In genomic region chr10:43929122-43929521, GRCh38 we compare ENCODE assay signal across 23 cellular contexts.
DNase-seq lines count a peak whose midpoint lies in the region; ATAC-seq and TF ChIP-seq lines count a peak whose summit lies in the region.
"Had no signal": no experiment of that assay in that cellular context is flagged by ENCODE, and none has a peak within 500 bp of the region (broad histone marks: within the 10 kb centered on the region; RNA-seq: fewer than 3 reads in every experiment).

No MANE protein-coding gene starts in this region.

- H3K9me3 ChIP-seq in right atrium auricular region (no peaks in the 10 kb centered on the region), right cardiac atrium (ENCODE audit: control insufficient read depth, low read length) (no peaks in the 10 kb centered on the region), lung (ENCODE audit: control insufficient read depth in 2 of 2, insufficient read depth in 1 of 2, low read length in 1 of 2) (peaks cover 0 to 6% of the 10 kb centered on the region in 2 donors)
- H3K9me3 ChIP-seq: A549 had no signal

- H3K4me3 ChIP-seq in right atrium auricular region (no peak overlapping the region), right cardiac atrium (ENCODE audit: low read length) (no peak overlapping the region), coronary artery (no peak overlapping the region), lung (no peak overlapping the region)
- H3K4me3 ChIP-seq: A549; BLaER1 treated with 17β-estradiol and CSF1 and Interleukin-3, amounts not matched to agents 10 nM and 100 nM; GM12878 had no signal

- no peak for ATAC-seq in right cardiac atrium
- no peak for ATAC-seq in lung (ENCODE audit: insufficient read depth, low FRiP score)
- ATAC-seq in foreskin keratinocyte, result no peak
- ATAC-seq: A549, GM12878 had no signal

- H3K27ac ChIP-seq in right atrium auricular region, result no peak overlapping the region
- H3K27ac ChIP-seq in right cardiac atrium (ENCODE audit: low read length), result no peak overlapping the region
- no peak overlapping the region for H3K27ac ChIP-seq in coronary artery
- no peak overlapping the region for H3K27ac ChIP-seq in lung (ENCODE audit: low read depth in 1 of 2, low read length in 1 of 2)
- H3K27ac ChIP-seq in foreskin keratinocyte, result no peak overlapping the region
- H3K27ac ChIP-seq: 22Rv1; A549; BLaER1 treated with 17β-estradiol and CSF1 and Interleukin-3, amounts not matched to agents 10 nM and 100 nM had no signal

- H3K27me3 ChIP-seq in right atrium auricular region (no peaks in the 10 kb centered on the region), right cardiac atrium (ENCODE audit: control insufficient read depth, insufficient read depth) (no peaks in the 10 kb centered on the region), lung (ENCODE audit: control insufficient read depth, insufficient read depth) (no peaks in the 10 kb centered on the region), foreskin keratinocyte (no peaks in the 10 kb centered on the region)
- H3K27me3 ChIP-seq: BLaER1 treated with 17β-estradiol and CSF1 and Interleukin-3, amounts not matched to agents 10 nM and 100 nM had no signal

- intact Hi-C loops in right cardiac atrium (cut with DNase I), result no loop called here

- H3K36me3 ChIP-seq in right atrium auricular region (no peaks in the 10 kb centered on the region), lung (ENCODE audit: control insufficient read depth in 2 of 2, insufficient read depth in 2 of 2, low read length in 2 of 2) (no peaks in the 10 kb centered on the region)
- H3K36me3 ChIP-seq: BLaER1 treated with 17β-estradiol and CSF1 and Interleukin-3, amounts not matched to agents 10 nM and 100 nM had no signal

- DNase-seq in right atrium auricular region (ENCODE audit: low spot score) (peak; percentile 49), right cardiac atrium (no peak), coronary artery (ENCODE audit: low spot score) (peak; percentile 33), lung (ENCODE audit: low spot score) (peak; percentile 23), foreskin keratinocyte (no peak)
- no peak for DNase-seq in activated naive CD4-positive, alpha-beta T cell (lab: John Stamatoyannopoulos, UW)
- DNase-seq in activated T-cell treated with anti-CD3 and anti-CD28 coated beads, Interleukin-2, amount 50 U/mL, for 48 hours, result no peak
- DNase-seq: AML-193; CD4-positive, alpha-beta memory T cell; CD4-positive, CD25-positive, alpha-beta regulatory T cell; CD8-positive, alpha-beta memory T cell; COR-L47; DMS 273 treated with DMSO at 0.1 percent for 48 hours; DMS153; DMS53; DMS79; DND-41; EL; GDM1 had no signal

- WGBS in right cardiac atrium, result 85% methylated on average over 6 of the region's 6 CpGs
- 88 to 91% methylated on average over 6 of the region's 6 CpGs for WGBS in lung, 2 donors

- no peak for TF ChIP-seq CTCF in right atrium auricular region (IDR thresholded peaks at IDR 0.05)
- TF ChIP-seq CTCF in coronary artery (IDR thresholded peaks at IDR 0.05), result no peak
- no peak for TF ChIP-seq CTCF in lung (IDR thresholded peaks at IDR 0.05; ENCODE audit: control extremely low read depth, extremely low read depth)
- TF ChIP-seq CTCF in foreskin keratinocyte (conservative IDR thresholded peaks at IDR 0.05), result no peak

- peaks cover 0 to 6% of the 10 kb centered on the region in 2 donors for H3K4me1 ChIP-seq in right atrium auricular region
- H3K4me1 ChIP-seq in right cardiac atrium (ENCODE audit: control insufficient read depth, insufficient read depth, low read length), result no peaks in the 10 kb centered on the region
- no peaks in the 10 kb centered on the region for H3K4me1 ChIP-seq in lung (ENCODE audit: control insufficient read depth in 2 of 2, insufficient read depth in 2 of 2, low read length in 2 of 2)
- H3K4me1 ChIP-seq in foreskin keratinocyte, result no peaks in the 10 kb centered on the region
- H3K4me1 ChIP-seq: A549 had no signal

Comparison
In these comparisons a context has a peak if more than half of its experiments do, and no peak if none do; other contexts are left out.
1. DNase-seq: peak in right atrium auricular region (single experiment), coronary artery (single experiment) and lung (single experiment); none in right cardiac atrium (0 of 3), activated naive CD4-positive, alpha-beta T cell (0 of 4), activated T-cell treated with anti-CD3 and anti-CD28 coated beads, Interleukin-2, amount 50 U/mL, for 48 hours (0 of 2) and foreskin keratinocyte (0 of 2).